27 cellular contexts compared by ENCODE assay signal in genomic region chr20:58740356-58741308, GRCh38.
"Had no signal": no experiment of that assay in that cellular context is flagged by ENCODE, and none has a peak within 500 bp of the region (broad histone marks: within the 10 kb centered on the region; RNA-seq: fewer than 3 reads in every experiment).

No MANE protein-coding gene starts in this region.

- H3K9me3 ChIP-seq: left ventricle myocardium inferior, ovary, psoas muscle, tibial artery had no signal

- H3K79me2 ChIP-seq: hepatocyte had no signal

- H3K36me3 Mint-ChIP-seq: activated naive CD4-positive, alpha-beta T cell treated with anti-CD3 and anti-CD28 coated beads, Interleukin-2, amount 50 U/mL, for 24 hours; brain; mesothelial cell of epicardium; naive thymus-derived CD8-positive, alpha-beta T cell; T-cell had no signal

- H3K4me1 Mint-ChIP-seq: activated naive CD4-positive, alpha-beta T cell treated with anti-CD3 and anti-CD28 coated beads, Interleukin-2, amount 50 U/mL, for 24 hours; mesothelial cell of epicardium; naive thymus-derived CD8-positive, alpha-beta T cell; T-cell had no signal

- ATAC-seq: activated T-cell treated with anti-CD3 and anti-CD28 coated beads, Interleukin-2, amount 50 U/mL, for 72 hours; naive thymus-derived CD8-positive, alpha-beta T cell; psoas muscle; right cardiac atrium; SK-N-SH treated with all-trans-retinoic acid at 6 μM for 48 hours; T-cell had no signal

- H3K4me3 ChIP-seq: hepatocyte, left ventricle myocardium inferior, ovary, psoas muscle, tibial artery had no signal

- H3K27me3 ChIP-seq: hepatocyte, ovary had no signal

- H3K36me3 ChIP-seq: left ventricle myocardium inferior, ovary, tibial artery had no signal

- H3K4me2 ChIP-seq: hepatocyte had no signal

- H3K27ac ChIP-seq: hepatocyte, left ventricle myocardium inferior, ovary, psoas muscle, tibial artery, VCaP had no signal

- H3K4me3 Mint-ChIP-seq: activated naive CD4-positive, alpha-beta T cell treated with anti-CD3 and anti-CD28 coated beads, Interleukin-2, amount 50 U/mL, for 24 hours; activated T-cell treated with anti-CD3 and anti-CD28 coated beads, Interleukin-2, amount 50 U/mL, for 72 hours; brain; mesothelial cell of epicardium; naive thymus-derived CD8-positive, alpha-beta T cell; stimulated activated naive CD8-positive, alpha-beta T cell treated with anti-CD3 and anti-CD28 coated beads, Interleukin-15, Interleukin-2, amounts not matched to agents 100 ng/mL and 50 ng/mL, for 24 hours; T-cell; T-helper 2 cell treated with Interferon-gamma antibody and Interleukin-4, amounts not matched to agents 5 μg/mL and 100 μg/mL, for 36 hours had no signal

- H3K9me3 Mint-ChIP-seq: activated naive CD4-positive, alpha-beta T cell treated with anti-CD3 and anti-CD28 coated beads, Interleukin-2, amount 50 U/mL, for 24 hours; stimulated activated naive CD8-positive, alpha-beta T cell treated with anti-CD3 and anti-CD28 coated beads, Interleukin-15, Interleukin-2, amounts not matched to agents 100 ng/mL and 50 ng/mL, for 24 hours; T-helper 2 cell treated with Interferon-gamma antibody and Interleukin-4, amounts not matched to agents 5 μg/mL and 100 μg/mL, for 36 hours had no signal

- H3K4me1 ChIP-seq: left ventricle myocardium inferior, psoas muscle, tibial artery had no signal

- DNase-seq: activated CD4-positive, alpha-beta T cell treated with anti-CD3 and anti-CD28 coated beads, Interleukin-2, amount 50 U/mL, for 48 hours; activated gamma-delta T cell treated with Interleukin-2 at 50 U/mL for 16 hours; activated T-cell treated with anti-CD3 and anti-CD28 coated beads, Interleukin-2, amount 50 U/mL, for 72 hours; aorta; caudate nucleus; dermis blood vessel endothelial cell; effector CD8-positive, alpha-beta T cell; foreskin melanocyte; kidney glomerular epithelial cell; left ventricle myocardium inferior; mammary epithelial cell; naive thymus-derived CD8-positive, alpha-beta T cell; ovary; psoas muscle; right cardiac atrium; stimulated activated CD4-positive, alpha-beta T cell treated with anti-CD3 and anti-CD28 coated beads, Interleukin-12 subunit alpha, Interleukin-12 subunit beta, amount 100 ng/mL, for 4 hours; stimulated activated CD4-positive, alpha-beta T cell treated with anti-CD3 and anti-CD28 coated beads, Interleukin-4, amount 100 ng/mL, for 4 hours; T-cell; tibial artery had no signal

- H2AFZ ChIP-seq: hepatocyte had no signal
